In the genomic region with DNA sequence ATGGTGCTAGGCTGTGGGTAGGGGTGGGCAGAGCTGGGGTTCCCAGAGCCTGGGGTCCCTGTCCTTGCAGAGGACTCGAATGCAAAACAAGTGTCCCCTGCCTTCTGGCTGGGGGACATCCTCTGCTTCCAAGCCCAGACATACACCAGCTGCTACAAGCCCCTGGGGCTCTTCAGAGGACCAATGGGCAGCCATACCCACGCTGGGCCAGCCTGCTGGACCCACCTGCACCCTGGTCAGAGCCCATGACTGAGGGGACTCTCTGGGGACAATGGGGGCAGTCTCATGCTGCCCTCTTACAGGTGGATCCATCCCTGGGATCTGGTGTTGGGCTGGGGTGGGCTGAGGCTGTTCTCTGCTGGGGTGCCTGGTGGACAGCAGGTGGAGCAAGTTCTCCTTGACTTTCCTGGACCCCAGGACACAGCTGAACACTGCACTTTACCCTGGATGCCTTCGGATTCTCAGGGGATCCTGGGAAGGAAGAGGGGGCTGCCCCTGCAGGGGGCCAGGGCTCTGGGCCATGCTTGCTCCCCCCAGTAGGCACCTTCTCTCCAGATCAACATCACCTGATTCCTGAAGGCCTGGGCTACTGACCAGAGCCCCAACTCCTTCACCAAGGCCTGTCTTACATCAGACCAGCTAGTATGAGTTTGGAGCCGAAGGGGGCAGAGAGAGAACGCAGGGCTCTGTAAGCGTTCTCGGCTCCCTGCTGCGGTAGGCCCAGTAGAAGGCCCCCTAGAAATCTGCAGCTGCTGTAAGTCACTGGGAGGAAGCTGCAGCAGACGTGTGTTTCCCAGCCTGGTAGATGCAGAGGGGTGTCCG, we compare ENCODE assay signal across 1 cellular context.
TF ChIP-seq lines count a peak whose summit lies in the region.

No MANE protein-coding gene starts in this region.

TF ChIP-seq in HEK293, 187 proteins besides CTCF, POLR2A, EP300 and RAD21 (continued from another document):
- TF ChIP-seq ZNF140 (tag by site-specific recombination; IDR thresholded peaks at IDR 0.05), result no peak
- TF ChIP-seq ZNF701 (tag by site-specific recombination; IDR thresholded peaks at IDR 0.05), result no peak
- TF ChIP-seq, protein P1, sequence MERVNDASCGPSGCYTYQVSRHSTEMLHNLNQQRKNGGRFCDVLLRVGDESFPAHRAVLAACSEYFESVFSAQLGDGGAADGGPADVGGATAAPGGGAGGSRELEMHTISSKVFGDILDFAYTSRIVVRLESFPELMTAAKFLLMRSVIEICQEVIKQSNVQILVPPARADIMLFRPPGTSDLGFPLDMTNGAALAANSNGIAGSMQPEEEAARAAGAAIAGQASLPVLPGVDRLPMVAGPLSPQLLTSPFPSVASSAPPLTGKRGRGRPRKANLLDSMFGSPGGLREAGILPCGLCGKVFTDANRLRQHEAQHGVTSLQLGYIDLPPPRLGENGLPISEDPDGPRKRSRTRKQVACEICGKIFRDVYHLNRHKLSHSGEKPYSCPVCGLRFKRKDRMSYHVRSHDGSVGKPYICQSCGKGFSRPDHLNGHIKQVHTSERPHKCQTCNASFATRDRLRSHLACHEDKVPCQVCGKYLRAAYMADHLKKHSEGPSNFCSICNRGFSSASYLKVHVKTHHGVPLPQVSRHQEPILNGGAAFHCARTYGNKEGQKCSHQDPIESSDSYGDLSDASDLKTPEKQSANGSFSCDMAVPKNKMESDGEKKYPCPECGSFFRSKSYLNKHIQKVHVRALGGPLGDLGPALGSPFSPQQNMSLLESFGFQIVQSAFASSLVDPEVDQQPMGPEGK (tag by site-specific recombination; IDR thresholded peaks at IDR 0.05), result no peak
- no peak for TF ChIP-seq HOXD13 (CRISPR knock-in tag; IDR thresholded peaks at IDR 0.05; ENCODE audit: borderline replicate concordance)
TF ChIP-seq in HEK293: peak in this region for 0.
